ENCODE assay signal across 14 cellular contexts in genomic region chr2:237885931-237886701, GRCh38. TPM values are rescaled to one million over a fixed set of nuclear protein-coding genes. Genes with fewer than 3 reads are reported as not detected.
DNase-seq lines count a peak whose midpoint lies in the region; ATAC-seq and TF ChIP-seq lines count a peak whose summit lies in the region.
"Had no signal": no experiment of that assay in that cellular context is flagged by ENCODE, and none has a peak within 500 bp of the region (broad histone marks: within the 10 kb centered on the region; RNA-seq: fewer than 3 reads in every experiment).

No MANE protein-coding gene starts in this region.

- intact Hi-C loops in right cardiac atrium (cut with DNase I), result no loop called here
- intact Hi-C loops in psoas muscle (cut with DNase I), result no loop called here

- H3K4me1 ChIP-seq in BE2C, result peaks cover 43% of the 10 kb centered on the region
- no peaks in the 10 kb centered on the region for H3K4me1 ChIP-seq in right cardiac atrium (ENCODE audit: control insufficient read depth, insufficient read depth, low read length)
- peaks cover 35% of the 10 kb centered on the region for H3K4me1 ChIP-seq in psoas muscle

- ATAC-seq in right cardiac atrium (peak; percentile 68 to 72), psoas muscle (peak; percentile 53 to 74 (median 72))
- ATAC-seq: GM12878 had no signal

- 0 out of 2 replicates have a peak, but pooled peaks cover 4% of the 10 kb centered on the region for H3K36me3 ChIP-seq in BE2C
- H3K36me3 ChIP-seq in psoas muscle (ENCODE audit: insufficient read depth in 1 of 2, low read depth in 1 of 2), result peaks cover 2 to 5% of the 10 kb centered on the region in 2 donors

- H3K27ac ChIP-seq in right cardiac atrium (ENCODE audit: low read length) (peak overlapping the region; percentile 83), psoas muscle (peak overlapping the region; percentile 92)

- 56% methylated on average over 26 of the region's 26 CpGs for WGBS in right cardiac atrium
- WGBS in psoas muscle, 3 donors, result 34 to 67% (median 59%) methylated on average over 24 to 26 of the region's 26 CpGs

- TF ChIP-seq CTCF in BE2C (IDR thresholded peaks at IDR 0.05; ENCODE audit: low read depth, low read length) (no peak), psoas muscle (IDR thresholded peaks at IDR 0.05) (peak; percentile 14)

- DNase-seq in BE2C (peak; percentile 83), cerebellar cortex (ENCODE audit: low spot score) (peak; percentile 34), right cardiac atrium (peak; percentile 65 to 85 (median 84)), psoas muscle (peak; percentile 46 to 86), HuH-7 (ENCODE audit: low spot score) (no peak), NCI-H526 (lab: John Stamatoyannopoulos, UW) (no peak), NCI-H82 (lab: John Stamatoyannopoulos, UW) (no peak)
- no peak for DNase-seq in central memory CD4-positive, alpha-beta T cell
- DNase-seq: ACHN; activated CD8-positive, alpha-beta memory T cell treated with anti-CD3 and anti-CD28 coated beads, Interleukin-2, amount 50 U/mL, for 4 hours; DMS53; NCI-H2227 treated with DMSO at 0.1 percent for 48 hours; stimulated activated naive CD4-positive, alpha-beta T cell had no signal

- H3K9me3 ChIP-seq in BE2C, result no peaks in the 10 kb centered on the region
- no peaks in the 10 kb centered on the region for H3K9me3 ChIP-seq in right cardiac atrium (ENCODE audit: control insufficient read depth, low read length)
- H3K9me3 ChIP-seq in psoas muscle, result no peaks in the 10 kb centered on the region

- peak overlapping the region; percentile 18; the same call in 1 of the 2 replicates for H3K4me3 ChIP-seq in BE2C (ENCODE audit: low read depth, low read length)
- no peak overlapping the region for H3K4me3 ChIP-seq in right cardiac atrium (ENCODE audit: low read length)
- H3K4me3 ChIP-seq in psoas muscle, result peak overlapping the region; percentile 2
- H3K4me3 ChIP-seq: GM12878 had no signal

- H3K27me3 ChIP-seq in BE2C (no peaks in the 10 kb centered on the region), right cardiac atrium (ENCODE audit: control insufficient read depth, insufficient read depth) (no peaks in the 10 kb centered on the region), psoas muscle (ENCODE audit: insufficient read depth in 3 of 3, low read length in 2 of 3) (no peaks in the 10 kb centered on the region)

RNA-seq across cellular contexts. Expression of gene RAMP1, which starts 26.7 kb away (rescaled TPM):
- polyA plus RNA-seq in BE2C (2012; ENCODE audit: insufficient read depth, insufficient read length, low read depth), result 63.1 TPM
- total RNA-seq in right cardiac atrium (100 to 1,000 TPM; 122 to 276 (median 160) TPM), psoas muscle (100 to 1,000 TPM in 1 of 4 donors, 10 to 100 TPM in 3; 32.8 to 105 (median 91.2) TPM)
- polyA plus RNA-seq in right cardiac atrium (164 TPM), psoas muscle (100 to 1,000 TPM in 2 of 3 donors, 10 to 100 TPM in 1; 86.5 to 367 (median 303) TPM)

Comparison
In these comparisons a context has a peak if more than half of its experiments do, and no peak if none do; other contexts are left out.
1. DNase-seq: peak in BE2C (single experiment), cerebellar cortex (single experiment), right cardiac atrium (3 of 3) and psoas muscle (2 of 2); none in HuH-7 (single experiment), NCI-H526 (0 of 2), central memory CD4-positive, alpha-beta T cell (single experiment) and NCI-H82 (single experiment).